Comparison of ENCODE assay signal across 8 cellular contexts in the genomic region with DNA sequence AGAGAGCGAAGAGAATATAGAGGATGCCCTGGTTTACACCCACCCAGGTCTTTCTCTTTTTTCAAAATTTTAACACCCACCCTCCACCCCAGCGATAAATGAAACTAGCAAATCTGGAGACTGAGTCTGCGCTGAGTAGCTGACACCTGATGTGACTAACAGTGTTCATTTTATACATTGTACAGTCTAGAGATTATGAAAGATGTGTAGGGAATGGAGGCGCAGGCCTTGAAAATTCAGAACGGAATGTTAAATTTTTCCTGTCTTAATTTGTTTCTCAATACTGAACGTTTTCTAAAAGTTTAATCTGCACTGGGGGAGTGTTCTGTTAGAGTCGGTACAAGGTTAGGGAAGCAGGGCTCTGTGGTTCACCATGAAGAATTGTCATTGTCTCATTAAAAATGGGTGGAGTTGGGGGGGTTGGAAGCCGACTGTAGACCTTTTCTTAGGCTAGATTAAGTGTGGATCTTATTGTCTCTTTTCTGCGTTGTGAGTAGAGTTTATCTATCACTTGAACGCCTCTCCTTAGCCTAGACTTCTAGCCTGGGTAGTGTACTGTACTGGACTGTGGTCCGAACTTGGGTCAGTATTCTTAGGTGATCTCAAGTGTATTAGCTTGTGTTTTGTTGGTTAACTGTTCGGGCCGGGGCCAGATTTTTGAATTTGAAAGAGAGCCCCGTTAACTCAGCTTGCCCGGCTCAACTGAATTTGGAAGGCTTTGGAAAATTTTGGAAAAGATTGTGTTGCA. TPM values are rescaled to one million over a fixed set of nuclear protein-coding genes. Genes with fewer than 3 reads are reported as not detected.
DNase-seq lines count a peak whose midpoint lies in the region; ATAC-seq and TF ChIP-seq lines count a peak whose summit lies in the region.

No MANE protein-coding gene starts in this region.

- ATAC-seq in lower lobe of right lung: no peak
- no peak for ATAC-seq in GM19467 (IDR thresholded peaks at IDR 0.05; ENCODE audit: unreplicated experiment)

- CTCF ChIA-PET in A673 (lab: Charles Lee): interaction anchor here (1.5 kb wide), 1 partner anchor 132 kb away, joined by 3 read pairs; no protein-coding TSS in a partner anchor
- CTCF ChIA-PET in Calu3 (lab: Charles Lee): interaction anchor here (0.5 to 1.5 kb wide), 7 partner anchors 19 to 280 kb away, joined by 3 to 5 read pairs (median 4); no protein-coding TSS in a partner anchor

- BruUV-seq in A673 (replicated peaks; lab: Mats Ljungman, UMichigan): TSS peak; percentile 62
- BruUV-seq in Calu3 (replicated peaks; lab: Mats Ljungman, UMichigan): no TSS peak

- 19% methylated on average over 15 of the region's 15 CpGs for WGBS in urinary bladder

- H3K9me3 Mint-ChIP-seq in Calu3 (ENCODE audit: low read depth, unreplicated experiment): peaks cover 3% of the 10 kb centered on the region

- POLR2A ChIA-PET in A673 (lab: Charles Lee; ENCODE audit: low non-redundant PET): no interaction called here

- H3K27me3 Mint-ChIP-seq in Calu3 (ENCODE audit: unreplicated experiment): no peaks in the 10 kb centered on the region

- H3K4me3 ChIP-seq in A673 (ENCODE audit: low read depth, low read length, poor library complexity, severe bottlenecking) (peak overlapping the region; percentile 68), HL-60 (replicated peaks; ENCODE audit: insufficient read depth, low read length) (peak overlapping the region; percentile 67), astrocyte of the cerebellum (ENCODE audit: low read depth, low read length) (peak overlapping the region; percentile 81), lower lobe of right lung (peak overlapping the region; percentile 59), urinary bladder (ENCODE audit: low read depth, low read length) (peak overlapping the region; percentile 86)

- no peak overlapping the region for H3K4me3 Mint-ChIP-seq in Calu3 (ENCODE audit: low read depth, unreplicated experiment)

- peak overlapping the region; percentile 82 for H3K27ac ChIP-seq in A673 (ENCODE audit: low read depth, low read length, poor library complexity, severe bottlenecking)
- H3K27ac ChIP-seq in HL-60 (replicated peaks): no peak overlapping the region
- H3K27ac ChIP-seq in lower lobe of right lung: peak overlapping the region; percentile 76
- H3K27ac ChIP-seq in urinary bladder (ENCODE audit: low read depth): no peak overlapping the region

- H3K27me3 ChIP-seq in A673 (replicated peaks; ENCODE audit: insufficient read depth, low read depth, low read length, poor library complexity) (no peaks in the 10 kb centered on the region), HL-60 (ENCODE audit: insufficient read depth, poor library complexity, severe bottlenecking) (no peaks in the 10 kb centered on the region), lower lobe of right lung (ENCODE audit: low read depth) (no peaks in the 10 kb centered on the region)

- in situ Hi-C loops in astrocyte of the cerebellum (cut with HindIII; ENCODE audit: low sequenced_read_pairs): no loop called here

- TF ChIP-seq CTCF in A673 (conservative IDR thresholded peaks at IDR 0.05; ENCODE audit: low read depth, low read length) (no peak), HL-60 (IDR thresholded peaks at IDR 0.05; ENCODE audit: insufficient read depth, low read length) (no peak), astrocyte of the cerebellum (IDR thresholded peaks at IDR 0.05; ENCODE audit: low read depth, low read length, missing control alignments) (no peak), lower lobe of right lung (IDR thresholded peaks at IDR 0.05) (no peak), Calu3 (IDR thresholded peaks at IDR 0.05; ENCODE audit: unreplicated experiment) (no peak)

- intact Hi-C loops in A673 (cut with micrococcal nuclease; ENCODE audit: unreplicated experiment) (loop anchor here (5.0 kb wide), 3 partner anchors 68 to 133 kb away; no protein-coding TSS in a partner anchor), lower lobe of right lung (cut with DNase I) (no loop called here), Calu3 (cut with micrococcal nuclease; ENCODE audit: unreplicated experiment) (loop anchor here (2.0 to 10.0 kb wide), 5 partner anchors 37 to 285 kb away; no protein-coding TSS in a partner anchor)

- DNase-seq in A673 (ENCODE audit: low spot score) (no peak), HL-60 (ENCODE audit: low read depth in 1 of 2, low spot score in 1 of 2) (no peak), astrocyte of the cerebellum (ENCODE audit: low read depth) (no peak), lower lobe of right lung (no peak), Calu3 (no peak), COR-L47 (lab: John Stamatoyannopoulos, UW) (no peak)

- H3K27ac Mint-ChIP-seq in Calu3 (ENCODE audit: unreplicated experiment): no peak overlapping the region

- H3K36me3 ChIP-seq in A673 (ENCODE audit: insufficient read depth, low read length, poor library complexity, severe bottlenecking) (peaks cover 10% of the 10 kb centered on the region), lower lobe of right lung (no peaks in the 10 kb centered on the region), urinary bladder (ENCODE audit: insufficient read depth) (no peaks in the 10 kb centered on the region)

- H3K4me1 ChIP-seq in A673 (ENCODE audit: insufficient read depth, low read length, poor library complexity, severe bottlenecking): peaks cover 18% of the 10 kb centered on the region
- H3K4me1 ChIP-seq in lower lobe of right lung: peaks cover 47% of the 10 kb centered on the region
- peaks cover 2% of the 10 kb centered on the region for H3K4me1 ChIP-seq in urinary bladder (ENCODE audit: insufficient read depth)

- peaks cover 37% of the 10 kb centered on the region for H3K36me3 Mint-ChIP-seq in Calu3 (ENCODE audit: insufficient read depth, unreplicated experiment)

- peaks cover 41% of the 10 kb centered on the region for H3K4me1 Mint-ChIP-seq in Calu3 (ENCODE audit: low read depth, unreplicated experiment)

- no peaks in the 10 kb centered on the region for H3K9me3 ChIP-seq in A673 (ENCODE audit: low read depth, low read length, poor library complexity, severe bottlenecking)
- no peaks in the 10 kb centered on the region for H3K9me3 ChIP-seq in lower lobe of right lung

RNA-seq across cellular contexts. Expression of a gene that starts 1.9 kb away (rescaled TPM):
- total RNA-seq in A673 (2021) (154 and 157 TPM in 2 replicates), lower lobe of right lung (68.4 TPM), urinary bladder (75.7 TPM), Calu3 (2022) (136 and 151 TPM in 2 replicates)
- 26.5 TPM for polyA plus RNA-seq in urinary bladder

Comparison
In these comparisons a context has a peak if more than half of its experiments do, and no peak if none do; other contexts are left out.
1. H3K27ac ChIP-seq: peak in A673 (single experiment) and lower lobe of right lung (single experiment); none in HL-60 (single experiment) and urinary bladder (single experiment).
2. Peak in every context shown above with its lines, with median percentiles within 50 percentile points of each other: H3K4me3 ChIP-seq.